In genomic region chr14:54699087-54699530, GRCh38 we compare ENCODE assay signal across 16 cellular contexts.
DNase-seq lines count a peak whose midpoint lies in the region; ATAC-seq and TF ChIP-seq lines count a peak whose summit lies in the region.
"Had no signal": no experiment of that assay in that cellular context is flagged by ENCODE, and none has a peak within 500 bp of the region (broad histone marks: within the 10 kb centered on the region; RNA-seq: fewer than 3 reads in every experiment).

No MANE protein-coding gene starts in this region.

- POLR2A ChIA-PET in activated CD8-positive, alpha-beta T cell treated with anti-CD3 and anti-CD28 coated beads, Interleukin-2, amount 10 ng/mL, durations not matched to agents 7 days and 5 days (lab: Charles Lee): interaction anchor here (1.2 kb wide), 1 partner anchor 12 kb away, joined by 4 read pairs; no protein-coding TSS in a partner anchor

- H3K27me3 ChIP-seq in mesendoderm (ENCODE audit: insufficient read depth, low read length, poor library complexity) (no peaks in the 10 kb centered on the region), tibial artery (no peaks in the 10 kb centered on the region)
- H3K27me3 ChIP-seq: dorsolateral prefrontal cortex, SJSA1 had no signal

- H2AK5ac ChIP-seq in mesendoderm (ENCODE audit: low read length): no peak overlapping the region

- no CpG with 5 or more reads among the region's 1 CpG for WGBS in mesendoderm (ENCODE audit: extremely low coverage, insufficient coverage, low lambda C conversion rate)

- no peaks in the 10 kb centered on the region for H3K36me3 ChIP-seq in mesendoderm (ENCODE audit: control insufficient read depth, insufficient read depth, low read length)
- H3K36me3 ChIP-seq in tibial artery: peaks cover 0 to 12% (median 4%) of the 10 kb centered on the region in 3 donors

- H2BK5ac ChIP-seq in mesendoderm (ENCODE audit: low read length): no peak overlapping the region

- no peak overlapping the region for H4K5ac ChIP-seq in mesendoderm (ENCODE audit: low read length)

- no peaks in the 10 kb centered on the region for H3K9me3 Mint-ChIP-seq in activated CD8-positive, alpha-beta T cell treated with anti-CD3 and anti-CD28 coated beads, Interleukin-2, amount 10 ng/mL, durations not matched to agents 7 days and 5 days (ENCODE audit: insufficient read depth)
- H3K9me3 Mint-ChIP-seq: activated CD4-positive, alpha-beta T cell treated with anti-CD3 and anti-CD28 coated beads, Interleukin-2, amount 10 ng/mL, durations not matched to agents 24 days and 14 days; activated naive CD4-positive, alpha-beta T cell treated with anti-CD3 and anti-CD28 coated beads, Interleukin-2, amount 10 ng/mL, durations not matched to agents 7 days and 5 days had no signal

- peak; percentile 29 for DNase-seq in NCI-H2227 treated with DMSO at 0.1 percent for 48 hours (lab: John Stamatoyannopoulos, UW)
- no peak for DNase-seq in epithelial cell of prostate (ENCODE audit: low read depth, low spot score)
- DNase-seq in mesendoderm: peak; percentile 88
- DNase-seq in tibial artery: no peak
- DNase-seq in NCI-H2081 treated with DMSO at 0.1 percent for 48 hours (lab: John Stamatoyannopoulos, UW): no peak
- no peak for DNase-seq in NCI-H2029 (lab: John Stamatoyannopoulos, UW)
- DNase-seq in activated CD8-positive, alpha-beta T cell treated with anti-CD3 and anti-CD28 coated beads, Interleukin-2, amount 10 ng/mL, durations not matched to agents 7 days and 5 days: no peak
- no peak for DNase-seq in GM13977 (ENCODE audit: low spot score)
- DNase-seq: activated CD4-positive, alpha-beta T cell treated with anti-CD3 and anti-CD28 coated beads, Interleukin-2, amount 10 ng/mL, durations not matched to agents 24 days and 14 days; activated naive CD4-positive, alpha-beta T cell treated with anti-CD3 and anti-CD28 coated beads, Interleukin-2, amount 10 ng/mL, durations not matched to agents 7 days and 5 days; Calu3; glutamatergic neuron; MV-4-11; NCI-H526 had no signal

- H2BK120ac ChIP-seq in mesendoderm (ENCODE audit: low read depth, low read length): no peak overlapping the region

- in situ Hi-C loops in GM13977 (cut with MboI; ENCODE audit: low pct_unique_long_range_greater_than_20kb, low sequenced_read_pairs, unreplicated experiment): no loop called here

- H3K9ac ChIP-seq in mesendoderm (ENCODE audit: low read length): no peak overlapping the region

- no peaks in the 10 kb centered on the region for H3K36me3 Mint-ChIP-seq in activated CD8-positive, alpha-beta T cell treated with anti-CD3 and anti-CD28 coated beads, Interleukin-2, amount 10 ng/mL, durations not matched to agents 7 days and 5 days (ENCODE audit: low read depth)
- H3K36me3 Mint-ChIP-seq: activated naive CD4-positive, alpha-beta T cell treated with anti-CD3 and anti-CD28 coated beads, Interleukin-2, amount 10 ng/mL, durations not matched to agents 7 days and 5 days had no signal

- H3K27ac Mint-ChIP-seq in activated CD8-positive, alpha-beta T cell treated with anti-CD3 and anti-CD28 coated beads, Interleukin-2, amount 10 ng/mL, durations not matched to agents 7 days and 5 days: no peak overlapping the region
- H3K27ac Mint-ChIP-seq: activated CD4-positive, alpha-beta T cell treated with anti-CD3 and anti-CD28 coated beads, Interleukin-2, amount 10 ng/mL, durations not matched to agents 24 days and 14 days; activated naive CD4-positive, alpha-beta T cell treated with anti-CD3 and anti-CD28 coated beads, Interleukin-2, amount 10 ng/mL, durations not matched to agents 7 days and 5 days had no signal

- H4K8ac ChIP-seq in mesendoderm (ENCODE audit: low read depth, low read length): no peak overlapping the region

- peaks cover 3% of the 10 kb centered on the region for H3K79me1 ChIP-seq in mesendoderm (ENCODE audit: low read length)

- H3K4me1 ChIP-seq in mesendoderm (ENCODE audit: control insufficient read depth, low read depth, low read length) (no peaks in the 10 kb centered on the region), tibial artery (peaks cover 0 to 60% (median 21%) of the 10 kb centered on the region in 4 donors)
- H3K4me1 ChIP-seq: SJSA1 had no signal

- intact Hi-C loops in tibial artery (cut with DNase I; ENCODE audit: low total_unique reads): loop anchor here (10.0 kb wide), 1 partner anchor 106 kb away; no protein-coding TSS in a partner anchor

- TF ChIP-seq CTCF in tibial artery (IDR thresholded peaks at IDR 0.05) (no peak), GM13977 (IDR thresholded peaks at IDR 0.05; ENCODE audit: extremely low read depth, insufficient read depth, missing control alignments) (no peak)

- H3K56ac ChIP-seq in mesendoderm (ENCODE audit: low read length): no peak overlapping the region

- H3K18ac ChIP-seq in mesendoderm (ENCODE audit: low read length): no peak overlapping the region

- no peak overlapping the region for H2BK15ac ChIP-seq in mesendoderm (replicated peaks; ENCODE audit: low read depth)

- H3K27ac ChIP-seq in epithelial cell of prostate (peak overlapping the region; percentile 83), mesendoderm (ENCODE audit: low read depth, low read length) (no peak overlapping the region), tibial artery (peak overlapping the region; percentile 49 to 59)
- H3K27ac ChIP-seq: SJSA1 had no signal

- no peak overlapping the region for H3K4ac ChIP-seq in mesendoderm (ENCODE audit: low read depth, low read length)

- no peak overlapping the region for H3K23ac ChIP-seq in mesendoderm (ENCODE audit: low read length)

- CTCF ChIA-PET in activated CD8-positive, alpha-beta T cell treated with anti-CD3 and anti-CD28 coated beads, Interleukin-2, amount 10 ng/mL, durations not matched to agents 7 days and 5 days (lab: Charles Lee): no interaction called here

- H3K4me3 ChIP-seq in mesendoderm (ENCODE audit: low read length) (no peak overlapping the region), tibial artery (no peak overlapping the region)
- H3K4me3 ChIP-seq: dorsolateral prefrontal cortex, SJSA1 had no signal

- peaks cover 12% of the 10 kb centered on the region for H3K4me1 Mint-ChIP-seq in activated CD8-positive, alpha-beta T cell treated with anti-CD3 and anti-CD28 coated beads, Interleukin-2, amount 10 ng/mL, durations not matched to agents 7 days and 5 days (ENCODE audit: low read depth)

- H3K79me2 ChIP-seq in mesendoderm (ENCODE audit: control insufficient read depth, insufficient read depth, low read length): peaks cover 1% of the 10 kb centered on the region

- no peak overlapping the region for H3K4me2 ChIP-seq in mesendoderm (ENCODE audit: low read length)

- H3K9me3 ChIP-seq in tibial artery: no peaks in the 10 kb centered on the region
- H3K9me3 ChIP-seq: SJSA1 had no signal

- ATAC-seq in activated CD8-positive, alpha-beta T cell treated with anti-CD3 and anti-CD28 coated beads, Interleukin-2, amount 10 ng/mL, durations not matched to agents 7 days and 5 days: no peak

- peaks cover 21% of the 10 kb centered on the region for H3K27me3 Mint-ChIP-seq in activated CD8-positive, alpha-beta T cell treated with anti-CD3 and anti-CD28 coated beads, Interleukin-2, amount 10 ng/mL, durations not matched to agents 7 days and 5 days (ENCODE audit: low read depth)

- no peak overlapping the region for H3K4me3 Mint-ChIP-seq in activated CD8-positive, alpha-beta T cell treated with anti-CD3 and anti-CD28 coated beads, Interleukin-2, amount 10 ng/mL, durations not matched to agents 7 days and 5 days
- H3K4me3 Mint-ChIP-seq: activated CD4-positive, alpha-beta T cell treated with anti-CD3 and anti-CD28 coated beads, Interleukin-2, amount 10 ng/mL, durations not matched to agents 24 days and 14 days; activated naive CD4-positive, alpha-beta T cell treated with anti-CD3 and anti-CD28 coated beads, Interleukin-2, amount 10 ng/mL, durations not matched to agents 7 days and 5 days had no signal

Comparison
In these comparisons a context has a peak if more than half of its experiments do, and no peak if none do; other contexts are left out.
1. DNase-seq: peak in NCI-H2227 treated with DMSO at 0.1 percent for 48 hours (single experiment) and mesendoderm (single experiment); none in epithelial cell of prostate (single experiment), tibial artery (0 of 2), NCI-H2081 treated with DMSO at 0.1 percent for 48 hours (single experiment), NCI-H2029 (single experiment), activated CD8-positive, alpha-beta T cell treated with anti-CD3 and anti-CD28 coated beads, Interleukin-2, amount 10 ng/mL, durations not matched to agents 7 days and 5 days (single experiment) and GM13977 (single experiment).